ENCODE assay signal across 8 cellular contexts in the genomic region with DNA sequence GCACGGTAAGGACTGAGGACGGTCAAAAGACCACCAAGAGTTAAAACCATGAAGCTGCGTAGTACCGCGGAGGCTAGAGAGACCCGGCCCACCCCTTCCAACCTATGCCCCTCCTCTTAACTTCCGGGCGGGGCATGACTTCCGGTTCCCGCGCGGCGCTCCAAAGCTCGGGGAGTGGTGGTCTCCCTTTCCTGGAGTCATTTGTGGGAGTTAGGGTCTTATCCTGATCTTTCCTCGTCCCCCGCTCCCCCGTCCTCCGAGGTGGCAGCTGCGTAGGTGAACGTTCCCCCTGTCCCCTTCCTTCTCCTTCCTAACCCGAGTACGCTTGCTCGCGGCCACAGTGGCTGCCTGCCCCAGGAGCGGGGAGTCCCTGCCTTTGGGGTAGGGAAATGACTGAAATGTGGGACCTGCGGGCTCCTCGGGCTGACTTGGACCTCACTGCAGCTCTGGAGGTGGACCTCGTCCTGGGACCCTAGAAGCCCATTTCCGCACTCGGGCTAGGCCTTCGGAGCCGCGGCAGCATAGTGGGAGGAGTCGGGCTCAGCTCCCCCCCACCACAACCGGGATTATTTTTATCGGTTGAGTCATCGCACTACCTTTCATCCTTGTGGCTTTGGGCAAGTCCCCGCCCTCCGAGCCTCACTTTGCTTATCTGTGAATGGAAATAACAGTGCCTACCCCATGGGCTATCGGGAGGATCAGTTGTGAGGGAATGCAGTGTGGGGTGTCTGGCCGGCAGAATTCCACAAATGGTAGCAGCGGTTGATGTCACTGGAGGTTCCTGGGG. TPM values are rescaled to one million over a fixed set of nuclear protein-coding genes. Genes with fewer than 3 reads are reported as not detected.
DNase-seq lines count a peak whose midpoint lies in the region; ATAC-seq and TF ChIP-seq lines count a peak whose summit lies in the region.

No MANE protein-coding gene starts in this region.

- peak overlapping the region; percentile 96 to 98 (median 98) for H3K27ac Mint-ChIP-seq in IgD-negative memory B cell

- H3K79me2 ChIP-seq in OCI-LY7 (ENCODE audit: insufficient read depth, low read depth, low read length): peaks cover 20% of the 10 kb centered on the region; the same call in 1 of the 2 replicates

- peaks cover 3% of the 10 kb centered on the region for H3K36me3 Mint-ChIP-seq in IgD-negative memory B cell

- no peaks in the 10 kb centered on the region for H3K9me3 Mint-ChIP-seq in IgD-negative memory B cell

- DNase-seq in DMS 273 treated with DMSO at 0.1 percent for 48 hours (lab: John Stamatoyannopoulos, UW) (peak; percentile 80), OCI-LY7 (ENCODE audit: low spot score) (peak; percentile 92), activated T-cell treated with anti-CD3 and anti-CD28 coated beads for 24 hours (ENCODE audit: low read depth) (peak; percentile 86), epithelial cell of esophagus (ENCODE audit: low read depth) (peak; percentile 91), mucosa of descending colon (peak; percentile 88 to 90 (median 89))
- DNase-seq in stimulated activated CD8-positive, alpha-beta memory T cell treated with anti-CD3 and anti-CD28 coated beads, Interleukin-2, amount 100 ng/mL, for 48 hours (ENCODE audit: low read depth in 2 of 2): peak; percentile 76 to 78

- H3K27ac ChIP-seq in OCI-LY7 (ENCODE audit: low read depth, low read length, poor library complexity, severe bottlenecking): peak overlapping the region; percentile 83

- H3K36me3 ChIP-seq in OCI-LY7 (ENCODE audit: insufficient read depth, low read length) (peaks cover 5% of the 10 kb centered on the region; the same call in 1 of the 2 replicates), mucosa of descending colon (ENCODE audit: low read depth) (no peaks in the 10 kb centered on the region)

- H3K4me3 Mint-ChIP-seq in IgD-negative memory B cell: peak overlapping the region; percentile 90 to 98 (median 95)

- peaks cover 25 to 32% (median 31%) of the 10 kb centered on the region in 3 donors for H3K4me1 Mint-ChIP-seq in IgD-negative memory B cell

- no peaks in the 10 kb centered on the region for H3K9me2 ChIP-seq in OCI-LY7 (ENCODE audit: insufficient read depth, low read length)

- H3K4me3 ChIP-seq in OCI-LY7 (ENCODE audit: low read depth, low read length, poor library complexity, severe bottlenecking) (peak overlapping the region; percentile 96), epithelial cell of esophagus (ENCODE audit: low read length) (peak overlapping the region; percentile 95), mucosa of descending colon (peak overlapping the region; percentile 83)

- ATAC-seq in GM21529 (IDR thresholded peaks at IDR 0.05; ENCODE audit: unreplicated experiment): peak; percentile 73
- ATAC-seq in mucosa of descending colon: peak; percentile 90

- no peaks in the 10 kb centered on the region for H3K27me3 Mint-ChIP-seq in IgD-negative memory B cell

- H3K4me2 ChIP-seq in OCI-LY7 (ENCODE audit: low read length): peak overlapping the region; percentile 77

- CTCF ChIA-PET in OCI-LY7 (lab: Charles Lee; ENCODE audit: unreplicated experiment): interaction anchor here (0.6 kb wide), 2 partner anchors 8 to 1329 kb away, joined by 3 to 4 read pairs; no protein-coding TSS in a partner anchor

- peak overlapping the region; percentile 88; the same call in 1 of the 2 replicates for H2AFZ ChIP-seq in OCI-LY7 (ENCODE audit: low read length)

- TSS peak; percentile 87 for BruUV-seq in OCI-LY7 (replicated peaks; lab: Mats Ljungman, UMichigan)

- TF ChIP-seq CTCF in OCI-LY7 (conservative IDR thresholded peaks at IDR 0.05; ENCODE audit: low read length) (no peak), epithelial cell of esophagus (IDR thresholded peaks at IDR 0.05; ENCODE audit: insufficient read depth, low read depth, low read length, missing control alignments) (no peak), mucosa of descending colon (IDR thresholded peaks at IDR 0.05) (no peak)

- H3K4me1 ChIP-seq in OCI-LY7 (ENCODE audit: insufficient read depth, low read length, poor library complexity, severe bottlenecking): peaks cover 14% of the 10 kb centered on the region
- H3K4me1 ChIP-seq in mucosa of descending colon (ENCODE audit: low read depth): peaks cover 4% of the 10 kb centered on the region

- POLR2A ChIA-PET in OCI-LY7 (lab: Charles Lee): interaction anchor here (1.2 to 2.1 kb wide), 5 partner anchors 9 to 34 kb away, joined by 3 to 15 read pairs (median 8); no protein-coding TSS in a partner anchor

- no peaks in the 10 kb centered on the region for H4K20me1 ChIP-seq in OCI-LY7 (ENCODE audit: insufficient read depth, low read length)

- H3K9me3 ChIP-seq in OCI-LY7 (ENCODE audit: low read length): no peaks in the 10 kb centered on the region
- no peaks in the 10 kb centered on the region for H3K9me3 ChIP-seq in mucosa of descending colon

- intact Hi-C loops in OCI-LY7 (cut with micrococcal nuclease; ENCODE audit: unreplicated experiment) (loop anchor here (1.0 kb wide), 1 partner anchor 27 kb away; the partner anchor contains the start of gene CDC42), mucosa of descending colon (cut with DNase I, micrococcal nuclease) (no loop called here)

RNA-seq across cellular contexts. Expression of gene CELA3A, which starts 24.1 kb away (rescaled TPM):
- not detected for polyA plus RNA-seq in IgD-negative memory B cell
- total RNA-seq in OCI-LY7 (2014; rRNA removed; shearing (Covaris generic)): not detected in 2 replicates
- not detected in 2 replicates for total RNA-seq in OCI-LY7 (2022)
- total RNA-seq in mucosa of descending colon: 1 to 10 TPM in 1 of 3 donors, under 1 TPM in 1, not detected in 1; 0.65 to 1.0 TPM

RNA-seq across cellular contexts. Expression of gene CDC42, which starts 26.9 kb away (rescaled TPM):
- polyA plus RNA-seq in IgD-negative memory B cell: 268 TPM
- total RNA-seq in OCI-LY7 (2014; rRNA removed; shearing (Covaris generic)): 109 and 120 TPM in 2 replicates
- total RNA-seq in OCI-LY7 (2022) (157 and 163 TPM in 2 replicates), mucosa of descending colon (100 to 1,000 TPM; 231 to 292 (median 282) TPM)

RNA-seq across cellular contexts. Expression of gene CELA3B, which starts 48.7 kb away (rescaled TPM):
- polyA plus RNA-seq in IgD-negative memory B cell: not detected
- total RNA-seq in OCI-LY7 (2014; rRNA removed; shearing (Covaris generic)): not detected in 2 replicates
- total RNA-seq in OCI-LY7 (2022) (not detected in 2 replicates), mucosa of descending colon (1 to 10 TPM in 1 of 3 donors, under 1 TPM in 2; 0.35 to 3.5 (median 0.70) TPM)

Comparison
In these comparisons a context has a peak if more than half of its experiments do, and no peak if none do; other contexts are left out.
1. Peak in every context shown above with its lines: DNase-seq, ATAC-seq, H3K4me3 ChIP-seq and H3K27ac ChIP-seq.